In the genomic region with DNA sequence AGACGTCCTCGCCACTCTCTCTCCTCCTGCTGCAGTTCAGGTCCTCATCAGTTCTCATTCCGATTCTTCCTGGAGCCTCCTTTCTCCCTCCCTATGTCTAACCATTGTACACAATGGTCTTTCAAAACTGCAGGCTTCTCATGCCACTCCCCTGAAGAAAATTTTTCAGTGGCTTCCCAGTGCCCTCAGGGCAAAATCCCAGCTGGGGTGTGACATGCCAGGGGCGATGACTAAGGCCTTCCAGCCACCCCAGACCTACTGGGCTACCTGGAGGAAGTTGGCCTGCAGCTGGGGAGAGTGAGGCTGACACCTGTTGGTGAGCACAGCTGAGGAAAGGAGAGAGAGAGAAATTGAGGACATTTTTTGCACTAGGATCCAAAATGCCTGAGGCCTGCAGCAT, we compare ENCODE assay signal across 13 cellular contexts.
DNase-seq lines count a peak whose midpoint lies in the region; ATAC-seq, FAIRE-seq and TF ChIP-seq lines count a peak whose summit lies in the region.
"Had no signal": no experiment of that assay in that cellular context is flagged by ENCODE, and none has a peak within 500 bp of the region (broad histone marks: within the 10 kb centered on the region; RNA-seq: fewer than 3 reads in every experiment).

No MANE protein-coding gene starts in this region.

- H3K9me2 ChIP-seq in GM23248 (ENCODE audit: insufficient read depth) (no peaks in the 10 kb centered on the region), Karpas-422 (replicated peaks; ENCODE audit: insufficient read depth, low read length) (no peaks in the 10 kb centered on the region)

- H3K4me1 ChIP-seq in GM23248 (ENCODE audit: insufficient read depth): no peaks in the 10 kb centered on the region
- peaks cover 19% of the 10 kb centered on the region for H3K4me1 ChIP-seq in keratinocyte (ENCODE audit: control insufficient read depth, extremely low read depth, insufficient read depth, low read length)
- no peaks in the 10 kb centered on the region for H3K4me1 ChIP-seq in aorta (ENCODE audit: control insufficient read depth in 1 of 2, insufficient read depth in 2 of 2, low read length in 2 of 2)
- no peaks in the 10 kb centered on the region for H3K4me1 ChIP-seq in Karpas-422 (ENCODE audit: low read length)

- dilution Hi-C loops in keratinocyte (cut with MboI; ENCODE audit: extremely low pct_ligation_motif_present, low sequenced_read_pairs): no loop called here

- H3K9ac ChIP-seq in GM23248: no peak overlapping the region
- no peak overlapping the region for H3K9ac ChIP-seq in keratinocyte (ENCODE audit: control insufficient read depth, extremely low read depth, insufficient read depth, low read length)
- no peak overlapping the region for H3K9ac ChIP-seq in Karpas-422 (ENCODE audit: low read length)

- 92% methylated on average over 4 of the region's 4 CpGs for WGBS in GM23248 (ENCODE audit: low coverage in 1 of 2, low lambda C conversion rate in 2 of 2, missing lambda C conversion rate in 2 of 2), 2 experiments
- WGBS in aorta, 2 donors: 93 to 94% methylated on average over 4 of the region's 4 CpGs

- H2AFZ ChIP-seq in GM23248 (no peak overlapping the region), keratinocyte (ENCODE audit: control insufficient read depth, low read length) (peak overlapping the region; percentile 37), Karpas-422 (ENCODE audit: low read length) (no peak overlapping the region)

- no peaks in the 10 kb centered on the region for H3K27me3 ChIP-seq in GM23248 (replicated peaks; ENCODE audit: insufficient read depth)
- H3K27me3 ChIP-seq in keratinocyte (ENCODE audit: control insufficient read depth, extremely low read depth, insufficient read depth, low read length): no peaks in the 10 kb centered on the region
- H3K27me3 ChIP-seq in aorta (ENCODE audit: control insufficient read depth in 1 of 2, insufficient read depth in 2 of 2, low read length in 1 of 2): no peaks in the 10 kb centered on the region
- H3K27me3 ChIP-seq in Karpas-422 (ENCODE audit: low read length): no peaks in the 10 kb centered on the region

- H3F3A ChIP-seq in GM23248 (ENCODE audit: insufficient read depth): no peaks in the 10 kb centered on the region

- H3K9me1 ChIP-seq in keratinocyte (ENCODE audit: control insufficient read depth, extremely low read depth, insufficient read depth, low read length): no peaks in the 10 kb centered on the region

- H3K4me2 ChIP-seq in GM23248 (ENCODE audit: unreplicated experiment) (no peak overlapping the region), keratinocyte (ENCODE audit: control insufficient read depth, extremely low read depth, insufficient read depth, low read depth, low read length) (peak overlapping the region; percentile 24), Karpas-422 (ENCODE audit: low read depth, low read length, poor library complexity, severe bottlenecking) (no peak overlapping the region)

- H3K79me2 ChIP-seq in GM23248 (ENCODE audit: insufficient read depth): no peaks in the 10 kb centered on the region
- no peaks in the 10 kb centered on the region for H3K79me2 ChIP-seq in keratinocyte (ENCODE audit: control insufficient read depth, insufficient read depth, low read length)
- no peaks in the 10 kb centered on the region for H3K79me2 ChIP-seq in Karpas-422 (ENCODE audit: low read length)

- peak; percentile 25 to 73 (median 46) for TF ChIP-seq CTCF in keratinocyte (optimal IDR thresholded peaks at IDR 0.05 in 1 of 3, IDR thresholded peaks at IDR 0.05 in 1 of 3, conservative IDR thresholded peaks at IDR 0.05 in 1 of 3; ENCODE audit: extremely low read depth in 1 of 3, insufficient read depth in 2 of 3, low read length in 3 of 3)

- no peaks in the 10 kb centered on the region for H3K9me3 ChIP-seq in GM23248 (ENCODE audit: low read depth)
- H3K9me3 ChIP-seq in keratinocyte (ENCODE audit: control insufficient read depth, low read depth, low read length): no peaks in the 10 kb centered on the region
- H3K9me3 ChIP-seq in aorta (ENCODE audit: control insufficient read depth, low read length): no peaks in the 10 kb centered on the region
- no peaks in the 10 kb centered on the region for H3K9me3 ChIP-seq in Karpas-422 (ENCODE audit: low read length)

- no peak for ATAC-seq in aorta (ENCODE audit: low FRiP score)
- no peak for ATAC-seq in GM21360 (IDR thresholded peaks at IDR 0.05; ENCODE audit: unreplicated experiment)
- ATAC-seq: naive thymus-derived CD4-positive, alpha-beta T cell had no signal

- DNase-seq in ACHN: peak; percentile 4
- DNase-seq in GM23248: peak; percentile 34
- DNase-seq in RCC 7860 (ENCODE audit: low spot score): peak; percentile 14
- peak; percentile 75 for DNase-seq in keratinocyte (ENCODE audit: low read depth, low spot score)
- no peak for DNase-seq in aorta
- no peak for DNase-seq in activated CD8-positive, alpha-beta memory T cell treated with anti-CD3 and anti-CD28 coated beads for 24 hours
- DNase-seq in Karpas-422: no peak
- DNase-seq: activated CD4-positive, alpha-beta T cell treated with anti-CD3 and anti-CD28 coated beads for 4 hours; naive thymus-derived CD4-positive, alpha-beta T cell; NCI-H1436; SHP77; stimulated activated naive CD4-positive, alpha-beta T cell treated with Interleukin-2 at 50 U/mL for 16 hours had no signal

- H3K4me3 ChIP-seq in GM23248 (no peak overlapping the region), keratinocyte (ENCODE audit: control insufficient read depth in 2 of 3, extremely low read depth in 1 of 3, insufficient read depth in 2 of 3, low read depth in 1 of 3, low read length in 3 of 3) (no peak overlapping the region), aorta (ENCODE audit: low read length in 2 of 2) (no peak overlapping the region), Karpas-422 (ENCODE audit: low read length) (no peak overlapping the region)

- H3K36me3 ChIP-seq in GM23248 (ENCODE audit: low read depth) (no peaks in the 10 kb centered on the region), keratinocyte (ENCODE audit: control insufficient read depth in 2 of 2, extremely low read depth in 1 of 2, insufficient read depth in 2 of 2, low read length in 2 of 2) (no peaks in the 10 kb centered on the region), aorta (ENCODE audit: control insufficient read depth in 1 of 2, insufficient read depth in 2 of 2, low read length in 1 of 2) (no peaks in the 10 kb centered on the region), Karpas-422 (ENCODE audit: insufficient read depth, low read length) (peaks cover 2% of the 10 kb centered on the region; the same call in 1 of the 2 replicates)

- intact Hi-C loops in aorta (cut with DNase I): no loop called here

- H3K27ac ChIP-seq in GM23248: no peak overlapping the region
- H3K27ac ChIP-seq in keratinocyte (ENCODE audit: control insufficient read depth, insufficient read depth, low read length): no peak overlapping the region
- H3K27ac ChIP-seq in aorta (ENCODE audit: low read depth in 1 of 2, low read length in 2 of 2): no peak overlapping the region
- H3K27ac ChIP-seq in Karpas-422 (ENCODE audit: low read length): no peak overlapping the region

- H4K20me1 ChIP-seq in GM23248 (ENCODE audit: insufficient read depth) (no peaks in the 10 kb centered on the region), keratinocyte (ENCODE audit: control insufficient read depth, extremely low read depth, insufficient read depth, low read length) (no peaks in the 10 kb centered on the region), Karpas-422 (ENCODE audit: insufficient read depth, low read depth, low read length) (no peaks in the 10 kb centered on the region)

- in situ Hi-C loops in ACHN (cut with HindIII; ENCODE audit: low pct_ligation_motif_present, low pct_unique_long_range_greater_than_20kb, low sequenced_read_pairs): no loop called here
- in situ Hi-C loops in GM23248 (cut with MboI): no loop called here

- no peak for FAIRE-seq in RCC 7860 (lab: Jason Lieb, UNC)
- peak; percentile 81 for FAIRE-seq in keratinocyte (lab: Jason Lieb, UNC)

Comparison
In these comparisons a context has a peak if more than half of its experiments do, and no peak if none do; other contexts are left out.
1. DNase-seq: peak in ACHN (single experiment), GM23248 (single experiment), RCC 7860 (single experiment) and keratinocyte (single experiment); none in aorta (0 of 2), activated CD8-positive, alpha-beta memory T cell treated with anti-CD3 and anti-CD28 coated beads for 24 hours (single experiment) and Karpas-422 (single experiment).